In genomic region chr21:33931799-33932390, GRCh38 we compare ENCODE assay signal across 8 cellular contexts. TPM values are rescaled to one million over a fixed set of nuclear protein-coding genes. Genes with fewer than 3 reads are reported as not detected.
DNase-seq lines count a peak whose midpoint lies in the region; ATAC-seq, FAIRE-seq and TF ChIP-seq lines count a peak whose summit lies in the region.

No MANE protein-coding gene starts in this region.

- peaks cover 34% of the 10 kb centered on the region for H3K4me1 ChIP-seq in HAP-1

- H3K27me3 ChIP-seq in HAP-1 (ENCODE audit: low read depth): no peaks in the 10 kb centered on the region

- no peak for FAIRE-seq in frontal cortex (lab: Jason Lieb, UNC)

- in situ Hi-C loops in HAP-1 (cut with MboI; ENCODE audit: low sequenced_read_pairs): no loop called here

- peak; percentile 24 for ATAC-seq in T-helper 17 cell

- H3K9me3 ChIP-seq in HAP-1 (no peaks in the 10 kb centered on the region), T-helper 17 cell (ENCODE audit: control insufficient read depth, low read length, poor library complexity, severe bottlenecking) (no peaks in the 10 kb centered on the region)

- H3K4me3 ChIP-seq in HAP-1: peak overlapping the region; percentile 24
- H3K4me3 ChIP-seq in fibroblast of pulmonary artery (replicated peaks; ENCODE audit: low read depth, low read length): peak overlapping the region; percentile 42

- peak overlapping the region; percentile 100 for H3K4me3 Mint-ChIP-seq in T-helper 17 cell
- H3K4me3 Mint-ChIP-seq in progenitor cell of endocrine pancreas (ENCODE audit: low read depth): peak overlapping the region; percentile 83

- TF ChIP-seq CTCF in fibroblast of pulmonary artery (IDR thresholded peaks at IDR 0.05; ENCODE audit: low read length, missing control alignments) (no peak), progenitor cell of endocrine pancreas (IDR thresholded peaks at IDR 0.05; ENCODE audit: unreplicated experiment) (no peak)

- DNase-seq in HAP-1 (ENCODE audit: low spot score in 2 of 2): no peak
- DNase-seq in T-helper 17 cell: peak in 1 of 3 donors; percentile 17
- no peak for DNase-seq in fibroblast of pulmonary artery (ENCODE audit: low read depth)
- DNase-seq in progenitor cell of endocrine pancreas (ENCODE audit: low spot score, unreplicated experiment): no peak
- no peak for DNase-seq in frontal cortex (ENCODE audit: low spot score in 2 of 2)
- no peak for DNase-seq in GOT3 (lab: John Stamatoyannopoulos, UW)
- DNase-seq in anterior cingulate cortex (lab: John Stamatoyannopoulos, UW): no peak
- no peak for DNase-seq in NK-92 (lab: John Stamatoyannopoulos, UW; ENCODE audit: unreplicated experiment)

- H3K27me3 Mint-ChIP-seq in T-helper 17 cell: no peaks in the 10 kb centered on the region
- H3K27me3 Mint-ChIP-seq in progenitor cell of endocrine pancreas: no peaks in the 10 kb centered on the region

- no peaks in the 10 kb centered on the region for H3K36me3 ChIP-seq in HAP-1 (replicated peaks)

- peaks cover 6% of the 10 kb centered on the region for H3K9me3 Mint-ChIP-seq in progenitor cell of endocrine pancreas (ENCODE audit: low read depth)

- H3K4me1 Mint-ChIP-seq in T-helper 17 cell: peaks cover 28% of the 10 kb centered on the region
- H3K4me1 Mint-ChIP-seq in progenitor cell of endocrine pancreas (ENCODE audit: low read depth): peaks cover 8% of the 10 kb centered on the region

- H3K36me3 Mint-ChIP-seq in T-helper 17 cell (ENCODE audit: low read depth) (peaks cover 7% of the 10 kb centered on the region), progenitor cell of endocrine pancreas (ENCODE audit: insufficient read depth) (peaks cover 8% of the 10 kb centered on the region)

- H3K27ac Mint-ChIP-seq in T-helper 17 cell: peak overlapping the region; percentile 100
- H3K27ac Mint-ChIP-seq in progenitor cell of endocrine pancreas: peak overlapping the region; percentile 97

RNA-seq across cellular contexts. Expression of gene ATP5PO, which starts 16.3 kb away (rescaled TPM):
- 100 to 1,000 TPM; 113 to 116 TPM for total RNA-seq in T-helper 17 cell
- 191 and 193 TPM in 2 replicates for total RNA-seq in progenitor cell of endocrine pancreas
- 183 TPM for total RNA-seq in frontal cortex
